1 cellular context compared by ENCODE assay signal in genomic region chr17:8865811-8866210, GRCh38.
TF ChIP-seq lines count a peak whose summit lies in the region.

No MANE protein-coding gene starts in this region.

TF ChIP-seq in GM12878, 131 proteins besides CTCF, POLR2A, EP300 and RAD21:
- TF ChIP-seq RAD51 (IDR thresholded peaks at IDR 0.05) (no peak), PKNOX1 (IDR thresholded peaks at IDR 0.05) (0 out of 2 replicates have a peak, but pooled peaks have one; percentile 1)
